In the genomic region with DNA sequence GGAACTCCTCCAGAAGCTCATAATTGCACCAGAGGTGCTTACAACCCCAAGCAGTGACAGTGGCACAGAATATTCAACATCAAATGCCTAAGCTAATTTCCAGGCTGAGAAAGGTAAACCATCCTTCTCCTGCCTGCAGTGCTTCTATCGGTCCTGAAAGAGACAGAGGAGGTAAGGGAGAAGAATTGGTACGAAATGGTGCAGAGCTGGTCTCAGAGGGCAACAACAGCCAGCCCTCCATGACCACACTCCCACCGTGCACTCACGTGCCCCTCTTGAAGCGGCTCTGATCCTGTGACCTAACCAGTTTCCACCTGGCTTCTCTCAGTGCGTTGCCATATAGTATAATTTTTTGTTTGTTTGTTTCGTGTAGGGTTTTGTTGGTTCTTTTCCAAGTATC, we compare ENCODE assay signal across 11 cellular contexts. TPM values are rescaled to one million over a fixed set of nuclear protein-coding genes. Genes with fewer than 3 reads are reported as not detected.
DNase-seq lines count a peak whose midpoint lies in the region; ATAC-seq and TF ChIP-seq lines count a peak whose summit lies in the region.
"Had no signal": no experiment of that assay in that cellular context is flagged by ENCODE, and none has a peak within 500 bp of the region (broad histone marks: within the 10 kb centered on the region; RNA-seq: fewer than 3 reads in every experiment).

No MANE protein-coding gene starts in this region.

- no peak overlapping the region for H2AK5ac ChIP-seq in H9 (ENCODE audit: insufficient read length, low read length)

- H3K4me3 Mint-ChIP-seq in H9 = peak overlapping the region; percentile 38 to 77
- H3K4me3 Mint-ChIP-seq in activated B cell treated with CpG ODN at 0.5 μM for 24 hours = peak overlapping the region; percentile 33

- H3K9me3 ChIP-seq in H9 (ENCODE audit: control insufficient read depth, low read depth, low read length) (no peaks in the 10 kb centered on the region), neural cell (ENCODE audit: low read length) (no peaks in the 10 kb centered on the region)
- H3K9me3 ChIP-seq: MG63 had no signal

- H3K27me3 Mint-ChIP-seq in H9 (ENCODE audit: low read depth) (peaks cover 5% of the 10 kb centered on the region; the same call in 1 of the 2 replicates), activated B cell treated with CpG ODN at 0.5 μM for 24 hours (no peaks in the 10 kb centered on the region)

- H3K36me3 Mint-ChIP-seq in H9 (ENCODE audit: insufficient read depth in 1 of 3, low read depth in 3 of 3) (peaks cover 17 to 26% (median 22%) of the 10 kb centered on the region in 3 experiments), activated B cell treated with CpG ODN at 0.5 μM for 24 hours (ENCODE audit: low read depth) (peaks cover 26% of the 10 kb centered on the region)

- no peak for TF ChIP-seq CTCF in H9 (conservative IDR thresholded peaks at IDR 0.05)
- no peak for TF ChIP-seq CTCF in activated B cell treated with CpG ODN at 0.5 μM for 24 hours (IDR thresholded peaks at IDR 0.05)
- TF ChIP-seq CTCF in neural cell (IDR thresholded peaks at IDR 0.05; ENCODE audit: poor library complexity, severe bottlenecking) = no peak

- H4K5ac ChIP-seq in H9 (ENCODE audit: insufficient read length, low read depth, low read length) = no peak overlapping the region

- H4K20me1 ChIP-seq in H9 (ENCODE audit: control insufficient read depth, insufficient read depth, insufficient read length) (no peaks in the 10 kb centered on the region), neural cell (ENCODE audit: insufficient read depth) (no peaks in the 10 kb centered on the region)

- peak overlapping the region; percentile 85 for H3K4me2 ChIP-seq in H9 (ENCODE audit: insufficient read depth, insufficient read length, low read length)
- H3K4me2 ChIP-seq in neural cell (ENCODE audit: low read length) = peak overlapping the region; percentile 72

- H3K79me2 ChIP-seq in H9 (ENCODE audit: insufficient read depth, low read length) = peaks cover 20% of the 10 kb centered on the region; the same call in 1 of the 2 replicates
- peaks cover 31% of the 10 kb centered on the region for H3K79me2 ChIP-seq in neural cell (replicated peaks; ENCODE audit: insufficient read depth, low read length)

- peaks cover 7% of the 10 kb centered on the region; the same call in 1 of the 2 replicates for H3K4me1 ChIP-seq in H9 (ENCODE audit: insufficient read depth, low read length)

- H3K14ac ChIP-seq in H9 (ENCODE audit: insufficient read depth, low read length) = no peak overlapping the region

- no CpG with 5 or more reads among the region's 7 CpGs for WGBS in H9 (ENCODE audit: extremely low coverage, insufficient read length, low lambda C conversion rate)

- no peak overlapping the region for H2BK12ac ChIP-seq in H9 (ENCODE audit: insufficient read length, low read depth, low read length)

- intact Hi-C loops in activated B cell treated with CpG ODN at 0.5 μM for 24 hours (cut with micrococcal nuclease) = no loop called here

- peaks cover 6% of the 10 kb centered on the region for H3F3A ChIP-seq in neural cell (ENCODE audit: insufficient read depth, low read length, poor library complexity, severe bottlenecking)

- H2AFZ ChIP-seq in H9 (ENCODE audit: low read length) (no peak overlapping the region), neural cell (ENCODE audit: low read depth, low read length) (peak overlapping the region; percentile 24)

- no peak overlapping the region for H3K18ac ChIP-seq in H9 (ENCODE audit: insufficient read length, low read depth, low read length)

- CTCF ChIA-PET in activated B cell treated with CpG ODN at 0.5 μM for 24 hours (lab: Charles Lee) = no interaction called here

- no peak for TF ChIP-seq EP300 in neural cell (conservative IDR thresholded peaks at IDR 0.05; ENCODE audit: poor library complexity, severe bottlenecking)

- no peak overlapping the region for H2BK20ac ChIP-seq in H9 (ENCODE audit: low read depth, low read length, poor library complexity, severe bottlenecking)

- peaks cover 13% of the 10 kb centered on the region for H3K23me2 ChIP-seq in H9 (ENCODE audit: insufficient read length, low read depth, low read length, poor library complexity, severe bottlenecking)

- H3K4me1 Mint-ChIP-seq in H9 (peaks cover 32 to 39% of the 10 kb centered on the region in 2 experiments), activated B cell treated with CpG ODN at 0.5 μM for 24 hours (peaks cover 31% of the 10 kb centered on the region)

- no peak overlapping the region for H2BK120ac ChIP-seq in H9 (ENCODE audit: low read depth, low read length, poor library complexity, severe bottlenecking)

- H3K23ac ChIP-seq in H9 (ENCODE audit: insufficient read length, low read depth, low read length) = no peak overlapping the region

- H3K4me3 ChIP-seq in neural cell (ENCODE audit: low read length) = peak overlapping the region; percentile 93

- H4K91ac ChIP-seq in H9 (ENCODE audit: insufficient read length, low read depth, low read length) = no peak overlapping the region

- H3K56ac ChIP-seq in H9 (ENCODE audit: insufficient read length, low read depth, low read length) = no peak overlapping the region

- no peaks in the 10 kb centered on the region for H3K36me3 ChIP-seq in neural cell (ENCODE audit: insufficient read depth, low read length)

- H3T11ph ChIP-seq in H9 (ENCODE audit: low read length) = no peak overlapping the region

- H3K4ac ChIP-seq in H9 (ENCODE audit: low read depth, low read length) = no peak overlapping the region

- peak overlapping the region in 1 of 3 experiments; percentile 29; a peak in 1 of 7 replicates for H3K27ac Mint-ChIP-seq in H9
- H3K27ac Mint-ChIP-seq in activated B cell treated with CpG ODN at 0.5 μM for 24 hours = no peak overlapping the region

- ATAC-seq in activated B cell treated with CpG ODN at 0.5 μM for 24 hours (ENCODE audit: low read depth) (no peak), HG02973 (IDR thresholded peaks at IDR 0.05; ENCODE audit: unreplicated experiment) (no peak)
- ATAC-seq: activated CD8-positive, alpha-beta memory T cell treated with anti-CD3 and anti-CD28 coated beads, Interleukin-2, amount 10 ng/mL, durations not matched to agents 7 days and 5 days had no signal

- H3K9me3 Mint-ChIP-seq in H9 (no peaks in the 10 kb centered on the region), activated B cell treated with CpG ODN at 0.5 μM for 24 hours (no peaks in the 10 kb centered on the region)

- no peak overlapping the region for H3K27ac ChIP-seq in H9 (ENCODE audit: insufficient read length, low read depth, low read length)
- H3K27ac ChIP-seq in neural cell (ENCODE audit: low read length) = peak overlapping the region; percentile 99

- no peak overlapping the region for H2BK15ac ChIP-seq in H9 (ENCODE audit: low read depth, low read length)

- no peaks in the 10 kb centered on the region for H3K79me1 ChIP-seq in H9 (ENCODE audit: insufficient read depth, low read depth, low read length, poor library complexity, severe bottlenecking)

- DNase-seq in NCI-H2227 (lab: John Stamatoyannopoulos, UW; ENCODE audit: unreplicated experiment) = peak; percentile 65
- DNase-seq in NCI-H2227 treated with DMSO at 0.1 percent for 48 hours (lab: John Stamatoyannopoulos, UW) = no peak
- DNase-seq in H9 = no peak
- DNase-seq in activated B cell treated with CpG ODN at 0.5 μM for 24 hours = no peak
- no peak for DNase-seq in GOT3 (lab: John Stamatoyannopoulos, UW)
- no peak for DNase-seq in AG08396 (ENCODE audit: low spot score)
- DNase-seq: MG63; stimulated activated CD4-positive, alpha-beta T cell treated with anti-CD3 and anti-CD28 coated beads, Interleukin-4, amount 100 ng/mL, for 4 hours had no signal

- POLR2A ChIA-PET in activated B cell treated with CpG ODN at 0.5 μM for 24 hours (lab: Charles Lee) = interaction anchor here (0.5 to 1.5 kb wide), 6 partner anchors 10 to 462 kb away, joined by 3 to 4 read pairs (median 4); no protein-coding TSS in a partner anchor

- H4K8ac ChIP-seq in H9 (replicated peaks; ENCODE audit: insufficient read length, low read depth, low read length) = no peak overlapping the region

- TF ChIP-seq RAD21 in neural cell (conservative IDR thresholded peaks at IDR 0.05) = no peak

- H3K9ac ChIP-seq in H9 (ENCODE audit: extremely low read depth, insufficient read length, low read length) (no peak overlapping the region), neural cell (ENCODE audit: low read length) (peak overlapping the region; percentile 99)

- H3K27me3 ChIP-seq in H9 (ENCODE audit: insufficient read depth, low read length) (no peaks in the 10 kb centered on the region), neural cell (ENCODE audit: insufficient read depth, low read depth, low read length) (no peaks in the 10 kb centered on the region)
- H3K27me3 ChIP-seq: MG63 had no signal

- H3K9me2 ChIP-seq in neural cell (ENCODE audit: insufficient read depth, low read length) = no peaks in the 10 kb centered on the region

- H2BK5ac ChIP-seq in H9 (ENCODE audit: insufficient read length, low read length) = no peak overlapping the region

TF ChIP-seq in neural cell, 6 proteins besides CTCF, POLR2A, EP300 and RAD21 (continues in another document):
- TF ChIP-seq SMC3 (conservative IDR thresholded peaks at IDR 0.05; ENCODE audit: poor library complexity) (no peak), EZH2 (IDR thresholded peaks at IDR 0.05; ENCODE audit: borderline replicate concordance, insufficient read depth, low read length, poor library complexity, severe bottlenecking) (no peak), TAF1 (IDR thresholded peaks at IDR 0.05; ENCODE audit: low read depth) (no peak), MXI1 (conservative IDR thresholded peaks at IDR 0.05; ENCODE audit: poor library complexity, severe bottlenecking) (no peak)

RNA-seq across cellular contexts. Expression of a gene that starts 1.5 kb away (rescaled TPM):
- total RNA-seq in H9 (2021) (257 and 260 TPM in 2 replicates), activated B cell treated with CpG ODN at 0.5 μM for 24 hours (94.8 and 100 TPM in 2 replicates)
- polyA plus RNA-seq in neural cell = 49.0 and 61.2 TPM in 2 replicates
- 117 and 141 TPM in 2 replicates for polyA minus RNA-seq in neural cell
